ENCODE assay signal across 8 cellular contexts in genomic region chr17:47949197-47949759, GRCh38. TPM values are rescaled to one million over a fixed set of nuclear protein-coding genes. Genes with fewer than 3 reads are reported as not detected.
DNase-seq lines count a peak whose midpoint lies in the region; ATAC-seq and TF ChIP-seq lines count a peak whose summit lies in the region.

No MANE protein-coding gene starts in this region.

- peak overlapping the region; percentile 41 for H3K27ac Mint-ChIP-seq in chondrocyte (ENCODE audit: unreplicated experiment)

- H3K36me3 Mint-ChIP-seq in chondrocyte (ENCODE audit: low read depth), result no peaks in the 10 kb centered on the region

- H3K27me3 Mint-ChIP-seq in chondrocyte (ENCODE audit: low read depth), result no peaks in the 10 kb centered on the region

- peak; percentile 50 for ATAC-seq in HG03095 (IDR thresholded peaks at IDR 0.05; ENCODE audit: unreplicated experiment)
- ATAC-seq in left colon, result peak; percentile 31
- ATAC-seq in HG03520 (IDR thresholded peaks at IDR 0.05; ENCODE audit: unreplicated experiment), result no peak

- H3K9me3 Mint-ChIP-seq in chondrocyte (ENCODE audit: low read depth), result no peaks in the 10 kb centered on the region

- TF ChIP-seq CTCF in chondrocyte (IDR thresholded peaks at IDR 0.05), result peak; percentile 97

- intact Hi-C loops in left colon (cut with DNase I, micrococcal nuclease), result loop anchor here in 1 of 2 donors (10.0 kb wide), 1 partner anchor 104 kb away; the partner anchor contains the start of gene SCRN2

- peaks cover 9% of the 10 kb centered on the region for H3K4me1 Mint-ChIP-seq in chondrocyte (ENCODE audit: low read depth)

- DNase-seq in GDM1 (lab: John Stamatoyannopoulos, UW) (peak; percentile 43), NCI-H345 treated with DMSO at 0.1 percent for 48 hours (lab: John Stamatoyannopoulos, UW; ENCODE audit: unreplicated experiment) (peak; percentile 71), chondrocyte (ENCODE audit: low spot score) (no peak), left colon (peak; percentile 89 to 94)
- DNase-seq in activated CD4-positive, alpha-beta T cell treated with anti-CD3 and anti-CD28 coated beads for 24 hours (ENCODE audit: low read depth in 2 of 2), result peak; percentile 74 to 83
- DNase-seq in stimulated activated CD4-positive, alpha-beta T cell treated with anti-CD3 and anti-CD28 coated beads, Interleukin-1b, Interleukin-23, amount 100 ng/mL, for 1 hour (ENCODE audit: low read depth in 2 of 2), result peak; percentile 53 to 63

- peak overlapping the region; percentile 59 for H3K4me3 Mint-ChIP-seq in chondrocyte (ENCODE audit: unreplicated experiment)

RNA-seq across cellular contexts. Expression of gene PNPO, which starts 7.9 kb away (rescaled TPM):
- 6.3 to 9.0 TPM (median 8.2 TPM) in 3 replicates for total RNA-seq in chondrocyte
- 10 to 100 TPM; 24.9 to 26.0 TPM for total RNA-seq in left colon

RNA-seq across cellular contexts. Expression of gene PRR15L, which starts 8.4 kb away (rescaled TPM):
- total RNA-seq in chondrocyte (not detected in 3 replicates), left colon (100 to 1,000 TPM; 237 to 279 TPM)

RNA-seq across cellular contexts. Expression of gene CDK5RAP3, which starts 21.6 kb away (rescaled TPM):
- 99.2 to 123 TPM (median 105 TPM) in 3 replicates for total RNA-seq in chondrocyte
- 100 to 1,000 TPM; 136 to 187 TPM for total RNA-seq in left colon

RNA-seq across cellular contexts. Expression of gene SP2, which starts 53.2 kb away (rescaled TPM):
- total RNA-seq in chondrocyte (13.5 to 16.8 TPM (median 16.0 TPM) in 3 replicates), left colon (10 to 100 TPM; 21.7 to 22.3 TPM)

Comparison
In these comparisons a context has a peak if more than half of its experiments do, and no peak if none do; other contexts are left out.
1. RNA of gene PRR15L, which starts 8.4 kb away (total RNA-seq): 237 to 279 TPM in left colon; not detected in chondrocyte; every median in the first group is over 100 times any median in the second.